ENCODE assay signal across 27 cellular contexts in the genomic region with DNA sequence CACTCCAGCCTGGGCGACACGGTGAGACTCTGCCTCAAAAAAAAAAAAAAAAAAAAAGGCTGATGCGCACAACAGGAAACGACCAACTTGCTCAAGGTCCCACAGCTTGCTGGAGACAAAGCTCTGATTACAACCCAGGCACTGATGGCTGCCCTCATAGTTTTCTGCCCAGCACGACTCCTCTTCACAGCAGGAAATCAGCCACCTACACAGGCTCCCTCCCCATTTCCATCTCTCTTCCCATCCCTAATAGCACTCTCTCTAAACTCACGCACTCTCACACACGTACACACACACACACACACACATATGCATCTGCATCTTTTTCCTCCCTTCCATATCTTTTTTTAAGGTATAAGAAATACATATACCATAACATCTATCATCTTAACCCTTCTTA.
DNase-seq lines count a peak whose midpoint lies in the region; FAIRE-seq and TF ChIP-seq lines count a peak whose summit lies in the region.
"Had no signal": no experiment of that assay in that cellular context is flagged by ENCODE, and none has a peak within 500 bp of the region (broad histone marks: within the 10 kb centered on the region; RNA-seq: fewer than 3 reads in every experiment).

No MANE protein-coding gene starts in this region.

- no peak overlapping the region for H2BK15ac ChIP-seq in H1 (ENCODE audit: low read length)

- peaks cover 14% of the 10 kb centered on the region for H3K79me1 ChIP-seq in H1 (ENCODE audit: low read depth, low read length)

- WGBS in H1 (ENCODE audit: extremely low coverage in 1 of 2, insufficient coverage in 1 of 2, insufficient read length in 1 of 2, insufficient replicate concordance in 2 of 2, low coverage in 1 of 2, low lambda C conversion rate in 2 of 2, missing lambda C conversion rate in 1 of 2), 2 experiments = 76% methylated on average over 7 of the region's 7 CpGs; no CpG with 5 or more reads in 1 of the 2 experiments
- WGBS in esophagus squamous epithelium, 2 donors = 77 to 80% methylated on average over 7 of the region's 7 CpGs

- H3K27ac ChIP-seq in A673 (ENCODE audit: low read depth, low read length, poor library complexity, severe bottlenecking) (no peak overlapping the region), H1 (ENCODE audit: low read depth, low read length) (no peak overlapping the region), esophagus squamous epithelium (no peak overlapping the region)
- no peak overlapping the region for H3K27ac ChIP-seq in CD4-positive, alpha-beta memory T cell (ENCODE audit: low read depth, low read length)
- H3K27ac ChIP-seq: breast epithelium, coronary artery, skin epidermis, thoracic aorta had no signal

- H3K79me2 ChIP-seq in H1 (ENCODE audit: control insufficient read depth in 1 of 2, insufficient read depth in 2 of 2, low read length in 2 of 2) = peaks cover 0 to 29% of the 10 kb centered on the region in 2 experiments; a peak in 1 of 4 replicates

- no TSS peak for BruUV-seq in A673 (replicated peaks; lab: Mats Ljungman, UMichigan)

- H3K36me3 ChIP-seq in A673 (ENCODE audit: insufficient read depth, low read length, poor library complexity, severe bottlenecking) (no peaks in the 10 kb centered on the region), H1 (ENCODE audit: control insufficient read depth in 2 of 4, insufficient read depth in 4 of 4, low read length in 3 of 4) (no peaks in the 10 kb centered on the region), esophagus squamous epithelium (no peaks in the 10 kb centered on the region)
- no peaks in the 10 kb centered on the region for H3K36me3 ChIP-seq in CD4-positive, alpha-beta memory T cell (ENCODE audit: insufficient read depth, low read length)
- H3K36me3 ChIP-seq: breast epithelium, thoracic aorta had no signal

- no peak overlapping the region for H3K14ac ChIP-seq in H1 (ENCODE audit: insufficient read length)

- H3K9me3 ChIP-seq in A673 (ENCODE audit: low read depth, low read length, poor library complexity, severe bottlenecking) (no peaks in the 10 kb centered on the region), H1 (ENCODE audit: insufficient read depth in 2 of 2, low read depth in 1 of 2, low read length in 1 of 2) (no peaks in the 10 kb centered on the region), esophagus squamous epithelium (no peaks in the 10 kb centered on the region)
- H3K9me3 ChIP-seq in CD4-positive, alpha-beta memory T cell (ENCODE audit: control insufficient read depth in 1 of 2, low read length in 2 of 2) = no peaks in the 10 kb centered on the region
- H3K9me3 ChIP-seq: breast epithelium, thoracic aorta had no signal

- H2BK120ac ChIP-seq in H1 (replicated peaks; ENCODE audit: low read depth, low read length) = no peak overlapping the region

- H4K5ac ChIP-seq in H1 (ENCODE audit: insufficient read length, low read depth, low read length) = no peak overlapping the region

- H3K23me2 ChIP-seq in H1 (ENCODE audit: low read depth, low read length) = no peaks in the 10 kb centered on the region; the same call in 1 of the 2 replicates

- H3K4me1 ChIP-seq in A673 (ENCODE audit: insufficient read depth, low read length, poor library complexity, severe bottlenecking) (no peaks in the 10 kb centered on the region), H1 (replicated peaks in 1 of 4; ENCODE audit: control insufficient read depth in 3 of 4, insufficient read depth in 4 of 4, low read length in 3 of 4) (peaks cover 2 to 14% (median 10%) of the 10 kb centered on the region in 4 experiments; a peak in 6 of 7 replicates), esophagus squamous epithelium (peaks cover 0 to 59% (median 21%) of the 10 kb centered on the region in 3 donors)
- peaks cover 15% of the 10 kb centered on the region for H3K4me1 ChIP-seq in CD4-positive, alpha-beta memory T cell (ENCODE audit: insufficient read depth, low read length)
- H3K4me1 ChIP-seq: breast epithelium had no signal

- no peak overlapping the region for H2BK12ac ChIP-seq in H1 (ENCODE audit: low read depth, low read length)

- no peak for FAIRE-seq in H1 (lab: Jason Lieb, UNC)
- FAIRE-seq: GM12892, TTC549 had no signal

- TF ChIP-seq EP300 in H1 (IDR thresholded peaks at IDR 0.05; ENCODE audit: borderline replicate concordance in 1 of 2, low read depth in 2 of 2, low read length in 2 of 2) = no peak

- no peaks in the 10 kb centered on the region for H4K20me1 ChIP-seq in H1 (replicated peaks in 1 of 2; ENCODE audit: control insufficient read depth in 1 of 2, insufficient read depth in 2 of 2, low read length in 2 of 2)

- intact Hi-C loops in A673 (cut with micrococcal nuclease; ENCODE audit: unreplicated experiment) = no loop called here
- intact Hi-C loops in CD4-positive, alpha-beta memory T cell (cut with micrococcal nuclease) = loop anchor here (10.0 kb wide), 1 partner anchor 111 kb away; no protein-coding TSS in a partner anchor
- intact Hi-C loops in esophagus squamous epithelium (cut with DNase I) = no loop called here

- H2BK20ac ChIP-seq in H1 (ENCODE audit: low read length) = no peak overlapping the region

- no peaks in the 10 kb centered on the region for H3K27me3 Mint-ChIP-seq in CD4-positive, alpha-beta memory T cell

- peak overlapping the region in 2 of 8 donors; percentile 32 to 46 for H3K4me3 Mint-ChIP-seq in CD4-positive, alpha-beta memory T cell
- H3K4me3 Mint-ChIP-seq: activated CD4-positive, alpha-beta T cell treated with anti-CD3 and anti-CD28 coated beads for 36 hours; HFFc6; stimulated activated effector memory CD8-positive, alpha-beta T cell treated with anti-CD3 and anti-CD28 coated beads, Interleukin-12 subunit alpha, Interleukin-12 subunit beta, amount 100 ng/mL, for 72 hours had no signal

- POLR2A ChIA-PET in A673 (lab: Charles Lee; ENCODE audit: low non-redundant PET) = interaction anchor here (0.7 kb wide), 1 partner anchor 670 kb away, joined by 5 read pairs; no protein-coding TSS in a partner anchor
- POLR2A ChIA-PET in CD4-positive, alpha-beta memory T cell (lab: Charles Lee; ENCODE audit: partially characterized antibody) = interaction anchor here (0.9 kb wide), 1 partner anchor 8 kb away, joined by 3 read pairs; no protein-coding TSS in a partner anchor
- POLR2A ChIA-PET in H1 (lab: Charles Lee; ENCODE audit: partially characterized antibody) = interaction anchor here (2.1 kb wide), 1 partner anchor 52 kb away, joined by 10 read pairs; no protein-coding TSS in a partner anchor

- H3K23ac ChIP-seq in H1 (ENCODE audit: insufficient read length) = no peak overlapping the region

- peak; percentile 58 for DNase-seq in A673 (ENCODE audit: low spot score)
- peak in 2 of 5 donors; percentile 3 to 7 for DNase-seq in CD4-positive, alpha-beta memory T cell
- peak; percentile 77 for DNase-seq in NCI-H146 (lab: John Stamatoyannopoulos, UW)
- DNase-seq in H1 (ENCODE audit: low read depth in 1 of 2, low spot score in 2 of 2) = no peak
- DNase-seq in esophagus squamous epithelium (lab: John Stamatoyannopoulos, UW) = no peak
- no peak for DNase-seq in SHP77 treated with DMSO at 0.1 percent for 48 hours (lab: John Stamatoyannopoulos, UW)
- DNase-seq in germinal center (ENCODE audit: low spot score) = no peak
- DNase-seq: activated CD4-positive, alpha-beta T cell treated with anti-CD3 and anti-CD28 coated beads for 36 hours; activated CD8-positive, alpha-beta memory T cell treated with anti-CD3 and anti-CD28 coated beads, Interleukin-2, amount 50 U/mL, for 4 hours; DMS79 treated with DMSO at 0.1 percent for 48 hours; HFFc6; Karpas-422; kidney glomerular epithelial cell; NCI-H1048; NCI-H2081 treated with DMSO at 0.1 percent for 48 hours; NCI-H526 treated with DMSO at 0.1 percent for 48 hours; occipital lobe; stimulated activated CD4-positive, alpha-beta T cell treated with anti-CD3 and anti-CD28 coated beads, Interleukin-1b, Interleukin-23, amount 100 ng/mL, for 48 hours; SW 1271 had no signal

- no peak overlapping the region for H3K9ac ChIP-seq in H1 (replicated peaks in 1 of 4; ENCODE audit: extremely low read depth in 1 of 4, low read depth in 3 of 4, low read length in 3 of 4)

- peak overlapping the region; percentile 53; the same call in 1 of the 2 replicates for H2AK5ac ChIP-seq in H1 (ENCODE audit: low read depth, low read length)

- TF ChIP-seq POLR2A in H1 (IDR thresholded peaks at IDR 0.05; ENCODE audit: control extremely low read depth in 1 of 2, low read depth in 2 of 2, low read length in 2 of 2) (no peak), esophagus squamous epithelium (IDR thresholded peaks at IDR 0.05) (no peak)

- H2BK5ac ChIP-seq in H1 (ENCODE audit: low read depth, low read length) = no peak overlapping the region

- no peak overlapping the region for H3K4ac ChIP-seq in H1 (replicated peaks; ENCODE audit: insufficient read length, low read depth, low read length)

- no peak overlapping the region for H4K91ac ChIP-seq in H1 (replicated peaks; ENCODE audit: insufficient read length, low read length)

- no peak overlapping the region for H4K8ac ChIP-seq in H1 (ENCODE audit: extremely low read depth, insufficient read depth, low read length)

- H3K9me3 Mint-ChIP-seq in CD4-positive, alpha-beta memory T cell = no peaks in the 10 kb centered on the region
- H3K9me3 Mint-ChIP-seq: activated T-helper 2 cell treated with anti-CD3 and anti-CD28 coated beads, Interferon-gamma antibody, Interleukin-2, Interleukin-4, amounts not matched to agents 10 μg/mL and 5 μg/mL and 100 μg/mL, durations not matched to agents 14 hours and 24 hours and 36 hours; stimulated activated effector memory CD8-positive, alpha-beta T cell treated with anti-CD3 and anti-CD28 coated beads, Interleukin-12 subunit alpha, Interleukin-12 subunit beta, amount 100 ng/mL, for 72 hours had no signal

- peak overlapping the region in 4 of 7 donors; percentile 3 to 21 (median 6) for H3K27ac Mint-ChIP-seq in CD4-positive, alpha-beta memory T cell
- H3K27ac Mint-ChIP-seq: activated T-helper 2 cell treated with anti-CD3 and anti-CD28 coated beads, Interferon-gamma antibody, Interleukin-2, Interleukin-4, amounts not matched to agents 10 μg/mL and 5 μg/mL and 100 μg/mL, durations not matched to agents 14 hours and 24 hours and 36 hours; HFFc6; stimulated activated effector memory CD8-positive, alpha-beta T cell treated with anti-CD3 and anti-CD28 coated beads, Interleukin-12 subunit alpha, Interleukin-12 subunit beta, amount 100 ng/mL, for 72 hours had no signal

- H3K4me1 Mint-ChIP-seq in CD4-positive, alpha-beta memory T cell = peaks cover 16 to 44% (median 28%) of the 10 kb centered on the region in 4 donors

- H3K18ac ChIP-seq in H1 (ENCODE audit: extremely low read depth, low read length) = no peak overlapping the region

- H3K56ac ChIP-seq in H1 (replicated peaks; ENCODE audit: insufficient read length, low read depth, low read length) = no peak overlapping the region

- H3K4me3 ChIP-seq in A673 (ENCODE audit: low read depth, low read length, poor library complexity, severe bottlenecking) = no peak overlapping the region
- no peak overlapping the region for H3K4me3 ChIP-seq in CD4-positive, alpha-beta memory T cell (ENCODE audit: low read length in 2 of 2)
- no peak overlapping the region for H3K4me3 ChIP-seq in H1 (ENCODE audit: extremely low read depth in 1 of 4, insufficient read depth in 2 of 4, low read depth in 3 of 4, low read length in 4 of 4)
- no peak overlapping the region for H3K4me3 ChIP-seq in esophagus squamous epithelium
- H3K4me3 ChIP-seq: breast epithelium, coronary artery, skin epidermis, thoracic aorta had no signal

- TF ChIP-seq RAD21 in H1 (IDR thresholded peaks at IDR 0.05 in 1 of 2, conservative IDR thresholded peaks at IDR 0.05 in 1 of 2; ENCODE audit: low read depth in 2 of 2, low read length in 2 of 2) = no peak

- H3K36me3 Mint-ChIP-seq in CD4-positive, alpha-beta memory T cell = no peaks in the 10 kb centered on the region
- H3K36me3 Mint-ChIP-seq: stimulated activated effector memory CD8-positive, alpha-beta T cell treated with anti-CD3 and anti-CD28 coated beads, Interleukin-12 subunit alpha, Interleukin-12 subunit beta, amount 100 ng/mL, for 72 hours had no signal

- no peak for TF ChIP-seq CTCF in A673 (conservative IDR thresholded peaks at IDR 0.05; ENCODE audit: low read depth, low read length)
- no peak for TF ChIP-seq CTCF in H1 (IDR thresholded peaks at IDR 0.05; ENCODE audit: control extremely low read depth in 1 of 3, insufficient read depth in 1 of 3, low read depth in 1 of 3, low read length in 3 of 3)
- TF ChIP-seq CTCF in esophagus squamous epithelium (IDR thresholded peaks at IDR 0.05) = no peak

- CTCF ChIA-PET in A673 (lab: Charles Lee) (interaction anchor here (0.6 kb wide), 1 partner anchor 14 kb away, joined by 3 read pairs; no protein-coding TSS in a partner anchor), H1 (lab: Charles Lee; ENCODE audit: partially characterized antibody) (interaction anchor here (0.9 to 1.7 kb wide), 5 partner anchors 32 to 180 kb away, joined by 3 to 5 read pairs (median 3); no protein-coding TSS in a partner anchor)
- CTCF ChIA-PET in CD4-positive, alpha-beta memory T cell (lab: Charles Lee; ENCODE audit: partially characterized antibody) = interaction anchor here (1.4 to 1.6 kb wide), 2 partner anchors 59 to 75 kb away, joined by 3 to 5 read pairs; no protein-coding TSS in a partner anchor

- H3K27me3 ChIP-seq in A673 (replicated peaks; ENCODE audit: insufficient read depth, low read depth, low read length, poor library complexity) (no peaks in the 10 kb centered on the region), H1 (replicated peaks in 1 of 4; ENCODE audit: control insufficient read depth in 3 of 4, extremely low read depth in 1 of 4, insufficient read depth in 3 of 4, low read length in 3 of 4) (no peaks in the 10 kb centered on the region), esophagus squamous epithelium (no peaks in the 10 kb centered on the region)
- H3K27me3 ChIP-seq in CD4-positive, alpha-beta memory T cell (ENCODE audit: insufficient read depth, low read length) = no peaks in the 10 kb centered on the region
- H3K27me3 ChIP-seq: breast epithelium had no signal

- H3K4me2 ChIP-seq in H1 (ENCODE audit: insufficient read depth in 1 of 2, low read depth in 2 of 2, low read length in 2 of 2) = no peak overlapping the region

- no peak overlapping the region for H2AFZ ChIP-seq in H1 (ENCODE audit: low read length)

Comparison
In these comparisons a context has a peak if more than half of its experiments do, and no peak if none do; other contexts are left out.
1. DNase-seq: peak in A673 (single experiment) and NCI-H146 (single experiment); none in H1 (0 of 2), esophagus squamous epithelium (single experiment), SHP77 treated with DMSO at 0.1 percent for 48 hours (single experiment) and germinal center (single experiment).